Comparison of ENCODE assay signal across 1 cellular context in the genomic region with DNA sequence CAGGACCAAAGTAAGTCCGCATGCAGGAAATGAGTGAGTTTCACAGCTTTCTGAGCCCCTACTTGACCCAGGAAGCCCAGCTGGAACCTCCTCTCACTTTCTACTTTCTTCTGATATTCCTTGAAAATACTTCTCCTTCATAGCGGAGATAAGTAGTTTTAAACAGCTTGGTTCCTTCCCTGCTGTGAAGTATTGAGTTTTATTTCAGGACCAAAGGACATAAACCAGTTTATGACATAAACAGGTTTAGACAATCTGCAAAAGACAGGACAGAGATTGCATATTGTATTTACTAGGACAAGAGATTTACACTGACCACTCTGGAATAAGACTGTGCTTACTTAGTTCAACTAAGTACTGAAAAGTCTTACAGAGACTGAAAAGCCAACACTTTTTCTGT.
TF ChIP-seq lines count a peak whose summit lies in the region.

No MANE protein-coding gene starts in this region.

TF ChIP-seq in GM23338, 12 proteins besides CTCF, POLR2A, EP300 and RAD21:
- TF ChIP-seq EZH2 (IDR thresholded peaks at IDR 0.05; ENCODE audit: low read depth, unreplicated experiment) (no peak), CREB1 (CRISPR knock-in tag; IDR thresholded peaks at IDR 0.05; ENCODE audit: low read depth) (no peak), EZH2phosphoT487 (IDR thresholded peaks at IDR 0.05; ENCODE audit: unreplicated experiment) (no peak)
- TF ChIP-seq, protein P1, sequence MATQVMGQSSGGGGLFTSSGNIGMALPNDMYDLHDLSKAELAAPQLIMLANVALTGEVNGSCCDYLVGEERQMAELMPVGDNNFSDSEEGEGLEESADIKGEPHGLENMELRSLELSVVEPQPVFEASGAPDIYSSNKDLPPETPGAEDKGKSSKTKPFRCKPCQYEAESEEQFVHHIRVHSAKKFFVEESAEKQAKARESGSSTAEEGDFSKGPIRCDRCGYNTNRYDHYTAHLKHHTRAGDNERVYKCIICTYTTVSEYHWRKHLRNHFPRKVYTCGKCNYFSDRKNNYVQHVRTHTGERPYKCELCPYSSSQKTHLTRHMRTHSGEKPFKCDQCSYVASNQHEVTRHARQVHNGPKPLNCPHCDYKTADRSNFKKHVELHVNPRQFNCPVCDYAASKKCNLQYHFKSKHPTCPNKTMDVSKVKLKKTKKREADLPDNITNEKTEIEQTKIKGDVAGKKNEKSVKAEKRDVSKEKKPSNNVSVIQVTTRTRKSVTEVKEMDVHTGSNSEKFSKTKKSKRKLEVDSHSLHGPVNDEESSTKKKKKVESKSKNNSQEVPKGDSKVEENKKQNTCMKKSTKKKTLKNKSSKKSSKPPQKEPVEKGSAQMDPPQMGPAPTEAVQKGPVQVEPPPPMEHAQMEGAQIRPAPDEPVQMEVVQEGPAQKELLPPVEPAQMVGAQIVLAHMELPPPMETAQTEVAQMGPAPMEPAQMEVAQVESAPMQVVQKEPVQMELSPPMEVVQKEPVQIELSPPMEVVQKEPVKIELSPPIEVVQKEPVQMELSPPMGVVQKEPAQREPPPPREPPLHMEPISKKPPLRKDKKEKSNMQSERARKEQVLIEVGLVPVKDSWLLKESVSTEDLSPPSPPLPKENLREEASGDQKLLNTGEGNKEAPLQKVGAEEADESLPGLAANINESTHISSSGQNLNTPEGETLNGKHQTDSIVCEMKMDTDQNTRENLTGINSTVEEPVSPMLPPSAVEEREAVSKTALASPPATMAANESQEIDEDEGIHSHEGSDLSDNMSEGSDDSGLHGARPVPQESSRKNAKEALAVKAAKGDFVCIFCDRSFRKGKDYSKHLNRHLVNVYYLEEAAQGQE (IDR thresholded peaks at IDR 0.05; ENCODE audit: unreplicated experiment): no peak
- TF ChIP-seq, protein P2, sequence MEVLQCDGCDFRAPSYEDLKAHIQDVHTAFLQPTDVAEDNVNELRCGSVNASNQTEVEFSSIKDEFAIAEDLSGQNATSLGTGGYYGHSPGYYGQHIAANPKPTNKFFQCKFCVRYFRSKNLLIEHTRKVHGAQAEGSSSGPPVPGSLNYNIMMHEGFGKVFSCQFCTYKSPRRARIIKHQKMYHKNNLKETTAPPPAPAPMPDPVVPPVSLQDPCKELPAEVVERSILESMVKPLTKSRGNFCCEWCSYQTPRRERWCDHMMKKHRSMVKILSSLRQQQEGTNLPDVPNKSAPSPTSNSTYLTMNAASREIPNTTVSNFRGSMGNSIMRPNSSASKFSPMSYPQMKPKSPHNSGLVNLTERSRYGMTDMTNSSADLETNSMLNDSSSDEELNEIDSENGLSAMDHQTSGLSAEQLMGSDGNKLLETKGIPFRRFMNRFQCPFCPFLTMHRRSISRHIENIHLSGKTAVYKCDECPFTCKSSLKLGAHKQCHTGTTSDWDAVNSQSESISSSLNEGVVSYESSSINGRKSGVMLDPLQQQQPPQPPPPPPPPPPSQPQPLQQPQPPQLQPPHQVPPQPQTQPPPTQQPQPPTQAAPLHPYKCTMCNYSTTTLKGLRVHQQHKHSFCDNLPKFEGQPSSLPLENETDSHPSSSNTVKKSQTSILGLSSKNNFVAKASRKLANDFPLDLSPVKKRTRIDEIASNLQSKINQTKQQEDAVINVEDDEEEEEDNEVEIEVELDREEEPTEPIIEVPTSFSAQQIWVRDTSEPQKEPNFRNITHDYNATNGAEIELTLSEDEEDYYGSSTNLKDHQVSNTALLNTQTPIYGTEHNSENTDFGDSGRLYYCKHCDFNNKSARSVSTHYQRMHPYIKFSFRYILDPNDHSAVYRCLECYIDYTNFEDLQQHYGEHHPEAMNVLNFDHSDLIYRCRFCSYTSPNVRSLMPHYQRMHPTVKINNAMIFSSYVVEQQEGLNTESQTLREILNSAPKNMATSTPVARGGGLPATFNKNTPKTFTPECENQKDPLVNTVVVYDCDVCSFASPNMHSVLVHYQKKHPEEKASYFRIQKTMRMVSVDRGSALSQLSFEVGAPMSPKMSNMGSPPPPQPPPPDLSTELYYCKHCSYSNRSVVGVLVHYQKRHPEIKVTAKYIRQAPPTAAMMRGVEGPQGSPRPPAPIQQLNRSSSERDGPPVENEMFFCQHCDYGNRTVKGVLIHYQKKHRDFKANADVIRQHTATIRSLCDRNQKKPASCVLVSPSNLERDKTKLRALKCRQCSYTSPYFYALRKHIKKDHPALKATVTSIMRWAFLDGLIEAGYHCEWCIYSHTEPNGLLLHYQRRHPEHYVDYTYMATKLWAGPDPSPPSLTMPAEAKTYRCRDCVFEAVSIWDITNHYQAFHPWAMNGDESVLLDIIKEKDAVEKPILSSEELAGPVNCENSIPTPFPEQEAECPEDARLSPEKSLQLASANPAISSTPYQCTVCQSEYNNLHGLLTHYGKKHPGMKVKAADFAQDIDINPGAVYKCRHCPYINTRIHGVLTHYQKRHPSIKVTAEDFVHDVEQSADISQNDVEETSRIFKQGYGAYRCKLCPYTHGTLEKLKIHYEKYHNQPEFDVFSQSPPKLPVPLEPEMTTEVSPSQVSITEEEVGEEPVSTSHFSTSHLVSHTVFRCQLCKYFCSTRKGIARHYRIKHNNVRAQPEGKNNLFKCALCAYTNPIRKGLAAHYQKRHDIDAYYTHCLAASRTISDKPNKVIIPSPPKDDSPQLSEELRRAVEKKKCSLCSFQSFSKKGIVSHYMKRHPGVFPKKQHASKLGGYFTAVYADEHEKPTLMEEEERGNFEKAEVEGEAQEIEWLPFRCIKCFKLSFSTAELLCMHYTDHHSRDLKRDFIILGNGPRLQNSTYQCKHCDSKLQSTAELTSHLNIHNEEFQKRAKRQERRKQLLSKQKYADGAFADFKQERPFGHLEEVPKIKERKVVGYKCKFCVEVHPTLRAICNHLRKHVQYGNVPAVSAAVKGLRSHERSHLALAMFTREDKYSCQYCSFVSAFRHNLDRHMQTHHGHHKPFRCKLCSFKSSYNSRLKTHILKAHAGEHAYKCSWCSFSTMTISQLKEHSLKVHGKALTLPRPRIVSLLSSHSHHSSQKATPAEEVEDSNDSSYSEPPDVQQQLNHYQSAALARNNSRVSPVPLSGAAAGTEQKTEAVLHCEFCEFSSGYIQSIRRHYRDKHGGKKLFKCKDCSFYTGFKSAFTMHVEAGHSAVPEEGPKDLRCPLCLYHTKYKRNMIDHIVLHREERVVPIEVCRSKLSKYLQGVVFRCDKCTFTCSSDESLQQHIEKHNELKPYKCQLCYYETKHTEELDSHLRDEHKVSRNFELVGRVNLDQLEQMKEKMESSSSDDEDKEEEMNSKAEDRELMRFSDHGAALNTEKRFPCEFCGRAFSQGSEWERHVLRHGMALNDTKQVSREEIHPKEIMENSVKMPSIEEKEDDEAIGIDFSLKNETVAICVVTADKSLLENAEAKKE (CRISPR knock-in tag; IDR thresholded peaks at IDR 0.05): no peak
